ENCODE assay signal across 9 cellular contexts in genomic region chr7:70775570-70776156, GRCh38.
DNase-seq lines count a peak whose midpoint lies in the region; ATAC-seq and TF ChIP-seq lines count a peak whose summit lies in the region.
"Had no signal": no experiment of that assay in that cellular context is flagged by ENCODE, and none has a peak within 500 bp of the region (broad histone marks: within the 10 kb centered on the region; RNA-seq: fewer than 3 reads in every experiment).

No MANE protein-coding gene starts in this region.

- H3K27me3 Mint-ChIP-seq in activated naive CD8-positive, alpha-beta T cell treated with anti-CD3 and anti-CD28 coated beads, Interleukin-2, amount 50 U/mL, for 24 hours = no peaks in the 10 kb centered on the region
- H3K27me3 Mint-ChIP-seq in stimulated activated naive CD8-positive, alpha-beta T cell treated with anti-CD3 and anti-CD28 coated beads, Interleukin-15, amount 100 ng/mL, for 72 hours = peaks cover 21% of the 10 kb centered on the region

- H3K4me1 ChIP-seq in mucosa of descending colon (ENCODE audit: low read depth) = no peaks in the 10 kb centered on the region
- peaks cover 0 to 10% of the 10 kb centered on the region in 2 donors for H3K4me1 ChIP-seq in adrenal gland (replicated peaks in 1 of 2)

- no peak overlapping the region for H3K4me3 Mint-ChIP-seq in activated naive CD8-positive, alpha-beta T cell treated with anti-CD3 and anti-CD28 coated beads, Interleukin-2, amount 50 U/mL, for 24 hours
- H3K4me3 Mint-ChIP-seq in stimulated activated naive CD8-positive, alpha-beta T cell treated with anti-CD3 and anti-CD28 coated beads, Interleukin-15, amount 100 ng/mL, for 72 hours = no peak overlapping the region

- no peaks in the 10 kb centered on the region for H3K27me3 ChIP-seq in adrenal gland

- no peak overlapping the region for H3K4me3 ChIP-seq in GM12864 (ENCODE audit: low read depth, low read length)
- H3K4me3 ChIP-seq in HFF-Myc (replicated peaks; ENCODE audit: low read depth, low read length) = no peak overlapping the region
- no peak overlapping the region for H3K4me3 ChIP-seq in mucosa of descending colon
- no peak overlapping the region for H3K4me3 ChIP-seq in adrenal gland

- H3K36me3 ChIP-seq in mucosa of descending colon (ENCODE audit: low read depth) (no peaks in the 10 kb centered on the region), adrenal gland (replicated peaks in 1 of 2) (peaks cover 0 to 7% of the 10 kb centered on the region in 2 donors)

- no peak overlapping the region for H3K27ac Mint-ChIP-seq in activated naive CD8-positive, alpha-beta T cell treated with anti-CD3 and anti-CD28 coated beads, Interleukin-2, amount 50 U/mL, for 24 hours
- H3K27ac Mint-ChIP-seq in stimulated activated naive CD8-positive, alpha-beta T cell treated with anti-CD3 and anti-CD28 coated beads, Interleukin-15, amount 100 ng/mL, for 72 hours = no peak overlapping the region

- 74 to 84% (median 77%) methylated on average over 4 of the region's 4 CpGs for WGBS in adrenal gland, 4 donors

- H3K9me3 Mint-ChIP-seq in activated naive CD8-positive, alpha-beta T cell treated with anti-CD3 and anti-CD28 coated beads, Interleukin-2, amount 50 U/mL, for 24 hours = no peaks in the 10 kb centered on the region
- no peaks in the 10 kb centered on the region for H3K9me3 Mint-ChIP-seq in stimulated activated naive CD8-positive, alpha-beta T cell treated with anti-CD3 and anti-CD28 coated beads, Interleukin-15, amount 100 ng/mL, for 72 hours

- peak; percentile 42 for ATAC-seq in mucosa of descending colon
- no peak for ATAC-seq in activated naive CD8-positive, alpha-beta T cell treated with anti-CD3 and anti-CD28 coated beads, Interleukin-2, amount 50 U/mL, for 24 hours
- ATAC-seq in stimulated activated naive CD8-positive, alpha-beta T cell treated with anti-CD3 and anti-CD28 coated beads, Interleukin-15, amount 100 ng/mL, for 72 hours = no peak

- TF ChIP-seq POLR2A in adrenal gland (IDR thresholded peaks at IDR 0.05) = no peak

- peak; percentile 59 for DNase-seq in GM12864 (ENCODE audit: low read depth)
- DNase-seq in HFF-Myc (ENCODE audit: extremely low read depth, low read depth) = no peak
- DNase-seq in amniotic epithelial cell (ENCODE audit: low read depth) = peak; percentile 27
- no peak for DNase-seq in mucosa of descending colon
- DNase-seq in adrenal gland = no peak
- no peak for DNase-seq in activated naive CD8-positive, alpha-beta T cell treated with anti-CD3 and anti-CD28 coated beads, Interleukin-2, amount 50 U/mL, for 24 hours
- DNase-seq in stimulated activated naive CD8-positive, alpha-beta T cell treated with anti-CD3 and anti-CD28 coated beads, Interleukin-15, amount 100 ng/mL, for 72 hours = no peak
- no peak for DNase-seq in NCI-H2227 treated with DMSO at 0.1 percent for 48 hours (lab: John Stamatoyannopoulos, UW)
- DNase-seq: SW 1271 had no signal

- H3K9me3 ChIP-seq in mucosa of descending colon (no peaks in the 10 kb centered on the region), adrenal gland (replicated peaks in 1 of 3) (no peaks in the 10 kb centered on the region)

- TF ChIP-seq CTCF in GM12864 (IDR thresholded peaks at IDR 0.05; ENCODE audit: low read depth, low read length, missing control alignments) (peak; percentile 62), HFF-Myc (IDR thresholded peaks at IDR 0.05; ENCODE audit: low read depth, low read length, missing control alignments) (peak; percentile 20), mucosa of descending colon (IDR thresholded peaks at IDR 0.05) (no peak), adrenal gland (IDR thresholded peaks at IDR 0.05) (no peak)

- H3K4me1 Mint-ChIP-seq in activated naive CD8-positive, alpha-beta T cell treated with anti-CD3 and anti-CD28 coated beads, Interleukin-2, amount 50 U/mL, for 24 hours = peaks cover 4% of the 10 kb centered on the region
- peaks cover 30% of the 10 kb centered on the region for H3K4me1 Mint-ChIP-seq in stimulated activated naive CD8-positive, alpha-beta T cell treated with anti-CD3 and anti-CD28 coated beads, Interleukin-15, amount 100 ng/mL, for 72 hours

- H3K36me3 Mint-ChIP-seq in activated naive CD8-positive, alpha-beta T cell treated with anti-CD3 and anti-CD28 coated beads, Interleukin-2, amount 50 U/mL, for 24 hours (ENCODE audit: low read depth) = peaks cover 2% of the 10 kb centered on the region

- no peak overlapping the region for H3K27ac ChIP-seq in adrenal gland

- intact Hi-C loops in mucosa of descending colon (cut with DNase I, micrococcal nuclease) = no loop called here
- intact Hi-C loops in adrenal gland (cut with DNase I) = no loop called here

Comparison
In these comparisons a context has a peak if more than half of its experiments do, and no peak if none do; other contexts are left out.
1. DNase-seq: peak in GM12864 (single experiment) and amniotic epithelial cell (single experiment); none in HFF-Myc (single experiment), mucosa of descending colon (0 of 3), adrenal gland (0 of 7), activated naive CD8-positive, alpha-beta T cell treated with anti-CD3 and anti-CD28 coated beads, Interleukin-2, amount 50 U/mL, for 24 hours (single experiment), stimulated activated naive CD8-positive, alpha-beta T cell treated with anti-CD3 and anti-CD28 coated beads, Interleukin-15, amount 100 ng/mL, for 72 hours (0 of 2) and NCI-H2227 treated with DMSO at 0.1 percent for 48 hours (single experiment).
2. CTCF ChIP-seq: peak in GM12864 (single experiment) and HFF-Myc (single experiment); none in mucosa of descending colon (single experiment) and adrenal gland (0 of 6).